In genomic region chr2:228652366-228652765, GRCh38 we compare ENCODE assay signal across 1 cellular context.
TF ChIP-seq lines count a peak whose summit lies in the region.

No MANE protein-coding gene starts in this region.

TF ChIP-seq in SK-N-SH treated with all-trans-retinoic acid at 6 μM for 48 hours, 23 proteins besides CTCF, POLR2A, EP300 and RAD21:
- TF ChIP-seq, protein P1, sequence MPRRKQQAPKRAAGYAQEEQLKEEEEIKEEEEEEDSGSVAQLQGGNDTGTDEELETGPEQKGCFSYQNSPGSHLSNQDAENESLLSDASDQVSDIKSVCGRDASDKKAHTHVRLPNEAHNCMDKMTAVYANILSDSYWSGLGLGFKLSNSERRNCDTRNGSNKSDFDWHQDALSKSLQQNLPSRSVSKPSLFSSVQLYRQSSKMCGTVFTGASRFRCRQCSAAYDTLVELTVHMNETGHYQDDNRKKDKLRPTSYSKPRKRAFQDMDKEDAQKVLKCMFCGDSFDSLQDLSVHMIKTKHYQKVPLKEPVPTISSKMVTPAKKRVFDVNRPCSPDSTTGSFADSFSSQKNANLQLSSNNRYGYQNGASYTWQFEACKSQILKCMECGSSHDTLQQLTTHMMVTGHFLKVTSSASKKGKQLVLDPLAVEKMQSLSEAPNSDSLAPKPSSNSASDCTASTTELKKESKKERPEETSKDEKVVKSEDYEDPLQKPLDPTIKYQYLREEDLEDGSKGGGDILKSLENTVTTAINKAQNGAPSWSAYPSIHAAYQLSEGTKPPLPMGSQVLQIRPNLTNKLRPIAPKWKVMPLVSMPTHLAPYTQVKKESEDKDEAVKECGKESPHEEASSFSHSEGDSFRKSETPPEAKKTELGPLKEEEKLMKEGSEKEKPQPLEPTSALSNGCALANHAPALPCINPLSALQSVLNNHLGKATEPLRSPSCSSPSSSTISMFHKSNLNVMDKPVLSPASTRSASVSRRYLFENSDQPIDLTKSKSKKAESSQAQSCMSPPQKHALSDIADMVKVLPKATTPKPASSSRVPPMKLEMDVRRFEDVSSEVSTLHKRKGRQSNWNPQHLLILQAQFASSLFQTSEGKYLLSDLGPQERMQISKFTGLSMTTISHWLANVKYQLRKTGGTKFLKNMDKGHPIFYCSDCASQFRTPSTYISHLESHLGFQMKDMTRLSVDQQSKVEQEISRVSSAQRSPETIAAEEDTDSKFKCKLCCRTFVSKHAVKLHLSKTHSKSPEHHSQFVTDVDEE (CRISPR knock-in tag; IDR thresholded peaks at IDR 0.05), result no peak
- no peak for TF ChIP-seq ZFP30 (CRISPR knock-in tag; IDR thresholded peaks at IDR 0.05)
- no peak for TF ChIP-seq RARB (CRISPR knock-in tag; IDR thresholded peaks at IDR 0.05)
- TF ChIP-seq ZFP3 (CRISPR knock-in tag; IDR thresholded peaks at IDR 0.05), result no peak
- TF ChIP-seq BACH2 (CRISPR knock-in tag; IDR thresholded peaks at IDR 0.05; ENCODE audit: borderline replicate concordance), result no peak
- TF ChIP-seq PPARA (CRISPR knock-in tag; IDR thresholded peaks at IDR 0.05; ENCODE audit: borderline replicate concordance), result no peak
- no peak for TF ChIP-seq ZC3H10 (CRISPR knock-in tag; IDR thresholded peaks at IDR 0.05)
- TF ChIP-seq CSRNP3 (CRISPR knock-in tag; IDR thresholded peaks at IDR 0.05), result no peak
